In the genomic region with DNA sequence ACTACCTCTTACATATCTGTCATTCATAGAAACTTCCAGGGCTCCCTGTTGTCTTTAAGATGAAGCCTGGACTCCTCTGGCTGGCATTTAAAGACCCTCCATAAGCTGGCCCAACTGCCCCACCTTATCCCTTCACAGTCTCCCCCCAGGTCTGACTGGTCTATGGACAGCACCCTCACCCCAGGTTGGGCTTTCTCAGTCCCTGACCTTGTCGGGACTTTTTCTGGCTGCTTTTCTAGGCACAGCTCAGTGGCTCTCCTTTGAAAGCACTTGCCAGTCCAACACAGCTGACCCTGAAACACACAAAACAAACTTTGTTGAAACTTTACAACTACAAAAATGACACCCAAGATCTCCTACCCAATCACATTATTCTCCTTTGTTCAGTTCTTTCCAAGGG, we compare ENCODE assay signal across 24 cellular contexts. TPM values are rescaled to one million over a fixed set of nuclear protein-coding genes. Genes with fewer than 3 reads are reported as not detected.
"Had no signal": no experiment of that assay in that cellular context is flagged by ENCODE, and none has a peak within 500 bp of the region (broad histone marks: within the 10 kb centered on the region; RNA-seq: fewer than 3 reads in every experiment).

No MANE protein-coding gene starts in this region.

- H3K4me1 Mint-ChIP-seq: central memory CD8-positive, alpha-beta T cell; immature natural killer cell; naive thymus-derived CD8-positive, alpha-beta T cell; stimulated activated effector memory CD8-positive, alpha-beta T cell treated with anti-CD3 and anti-CD28 coated beads, Interleukin-12 subunit alpha, Interleukin-12 subunit beta, amount 100 ng/mL, for 72 hours had no signal

- H3K9me3 Mint-ChIP-seq: central memory CD8-positive, alpha-beta T cell; immature natural killer cell; neural crest cell; stimulated activated effector memory CD8-positive, alpha-beta T cell treated with anti-CD3 and anti-CD28 coated beads, Interleukin-12 subunit alpha, Interleukin-12 subunit beta, amount 100 ng/mL, for 72 hours had no signal

- H3K36me3 Mint-ChIP-seq: immature natural killer cell; naive thymus-derived CD8-positive, alpha-beta T cell; stimulated activated effector memory CD8-positive, alpha-beta T cell treated with anti-CD3 and anti-CD28 coated beads, Interleukin-12 subunit alpha, Interleukin-12 subunit beta, amount 100 ng/mL, for 72 hours had no signal

- H3K4me3 Mint-ChIP-seq: central memory CD8-positive, alpha-beta T cell; immature natural killer cell; naive thymus-derived CD8-positive, alpha-beta T cell; neural crest cell; stimulated activated effector memory CD8-positive, alpha-beta T cell treated with anti-CD3 and anti-CD28 coated beads, Interleukin-12 subunit alpha, Interleukin-12 subunit beta, amount 100 ng/mL, for 72 hours had no signal

- H3K36me3 ChIP-seq: gastrocnemius medialis, ovary, right lobe of liver, suprapubic skin, tibial nerve had no signal

- ATAC-seq: esophagus mucosa; gastrocnemius medialis; naive thymus-derived CD8-positive, alpha-beta T cell; right lobe of liver; stimulated activated effector memory CD8-positive, alpha-beta T cell treated with anti-CD3 and anti-CD28 coated beads, Interleukin-12 subunit alpha, Interleukin-12 subunit beta, amount 100 ng/mL, for 72 hours; stimulated activated naive CD8-positive, alpha-beta T cell treated with anti-CD3 and anti-CD28 coated beads, Interleukin-15, Interleukin-2, amounts not matched to agents 100 U/mL and 50 U/mL, for 24 hours had no signal

- DNase-seq: effector memory CD4-positive, alpha-beta T cell; gastrocnemius medialis; glutamatergic neuron; immature natural killer cell; mesendoderm; naive thymus-derived CD8-positive, alpha-beta T cell; nucleus accumbens; ovary; right lobe of liver; stimulated activated CD4-positive, alpha-beta T cell treated with anti-CD3 and anti-CD28 coated beads, Interleukin-4, amount 100 ng/mL, for 1 hour; stimulated activated CD8-positive, alpha-beta memory T cell treated with anti-CD3 and anti-CD28 coated beads, Interleukin-4, amount 100 ng/mL, for 48 hours; stimulated activated naive CD8-positive, alpha-beta T cell treated with anti-CD3 and anti-CD28 coated beads, Interleukin-15, Interleukin-2, amounts not matched to agents 100 U/mL and 50 U/mL, for 24 hours had no signal

- H3K27ac Mint-ChIP-seq: immature natural killer cell; naive thymus-derived CD8-positive, alpha-beta T cell; progenitor cell of endocrine pancreas had no signal

- H3K27me3 ChIP-seq: gastrocnemius medialis, ovary, suprapubic skin had no signal

- H3K9me3 ChIP-seq: gastrocnemius medialis, ovary, right lobe of liver, suprapubic skin, tibial nerve had no signal

- H3K27ac ChIP-seq: gastrocnemius medialis, ovary, right lobe of liver, suprapubic skin, tibial nerve had no signal

- H3K4me3 ChIP-seq: gastrocnemius medialis, ovary, right lobe of liver, suprapubic skin, tibial nerve had no signal

- H3K4me1 ChIP-seq: right lobe of liver had no signal

RNA-seq across cellular contexts. Expression of gene MYH7, which starts 13.9 kb away (rescaled TPM):
- total RNA-seq: fibroblast of lung; lung microvascular endothelial cell; mononuclear cell; naive thymus-derived CD8-positive, alpha-beta T cell; progenitor cell of endocrine pancreas; suprapubic skin had no signal
- polyA plus RNA-seq: fibroblast of lung; immature natural killer cell; keratinocyte; naive thymus-derived CD8-positive, alpha-beta T cell; urinary bladder had no signal

RNA-seq across cellular contexts. Expression of gene MYH6, which starts 41.2 kb away (rescaled TPM):
- total RNA-seq: esophagus mucosa; fibroblast of lung; lung microvascular endothelial cell; mononuclear cell; naive thymus-derived CD8-positive, alpha-beta T cell; neural crest cell; suprapubic skin had no signal
- polyA plus RNA-seq: fibroblast of lung; immature natural killer cell; keratinocyte; naive thymus-derived CD8-positive, alpha-beta T cell; urinary bladder had no signal
